In the genomic region with DNA sequence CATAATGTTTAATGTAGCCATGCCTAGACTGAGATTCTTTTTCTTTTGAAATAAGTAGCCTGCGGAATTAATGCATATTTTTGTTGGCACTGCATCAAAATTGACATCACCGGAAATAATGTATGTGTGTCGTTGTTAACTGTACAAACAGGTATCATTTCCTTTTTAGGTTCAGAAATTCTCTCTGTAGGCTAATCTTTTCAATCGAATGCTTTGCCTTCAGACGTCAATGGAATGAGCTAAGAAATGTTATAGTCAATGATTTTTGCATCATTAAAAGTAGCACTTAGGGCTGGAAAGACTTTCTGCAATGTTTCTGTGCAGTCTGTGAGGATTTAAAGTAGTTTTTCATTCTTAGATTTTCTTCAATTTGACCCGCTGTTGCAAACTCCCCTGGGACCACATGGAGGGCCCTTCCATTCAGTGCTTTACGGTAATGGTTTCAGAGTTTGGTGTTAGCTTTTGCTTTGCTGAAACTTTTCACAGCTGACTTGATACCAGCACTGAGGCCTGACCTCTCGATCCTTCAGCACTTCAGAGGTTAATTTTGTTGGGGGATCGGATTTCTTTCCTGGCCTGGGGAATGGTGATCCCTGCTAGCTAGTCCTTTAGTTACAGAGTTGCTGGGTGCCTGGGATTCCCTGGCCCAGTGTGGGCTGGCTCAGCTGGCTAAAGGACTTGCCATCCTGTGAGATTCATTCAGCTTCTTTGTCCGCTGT, we compare ENCODE assay signal across 9 cellular contexts.
DNase-seq lines count a peak whose midpoint lies in the region; ATAC-seq and TF ChIP-seq lines count a peak whose summit lies in the region.
"Had no signal": no experiment of that assay in that cellular context is flagged by ENCODE, and none has a peak within 500 bp of the region (broad histone marks: within the 10 kb centered on the region; RNA-seq: fewer than 3 reads in every experiment).

No MANE protein-coding gene starts in this region.

- H3K9ac ChIP-seq in GM23248, result no peak overlapping the region

- H3K27ac ChIP-seq in psoas muscle (no peak overlapping the region), GM23248 (no peak overlapping the region)

- H3K9me3 ChIP-seq in psoas muscle, result no peaks in the 10 kb centered on the region
- H3K9me3 ChIP-seq in GM23248 (ENCODE audit: low read depth), result no peaks in the 10 kb centered on the region

- H2AFZ ChIP-seq in GM23248, result no peak overlapping the region

- peaks cover under 1% of the 10 kb centered on the region; the same call in 1 of the 2 replicates for H3F3A ChIP-seq in GM23248 (ENCODE audit: insufficient read depth)

- ATAC-seq in WTC11 (peak; percentile 40), psoas muscle (peak; percentile 78 to 87 (median 80)), HG03025 (IDR thresholded peaks at IDR 0.05; ENCODE audit: low FRiP score, unreplicated experiment) (no peak)

- no peaks in the 10 kb centered on the region for H3K27me3 Mint-ChIP-seq in WTC11 (ENCODE audit: low read depth)
- H3K27me3 Mint-ChIP-seq in activated T-helper 2 cell treated with anti-CD3 and anti-CD28 coated beads, Interferon-gamma antibody, Interleukin-2, Interleukin-4, amounts not matched to agents 10 μg/mL and 5 μg/mL and 100 μg/mL, durations not matched to agents 14 hours and 24 hours and 36 hours (ENCODE audit: low read depth), result no peaks in the 10 kb centered on the region

- in situ Hi-C loops in GM23248 (cut with MboI), result no loop called here

- peaks cover 47% of the 10 kb centered on the region for H3K4me1 Mint-ChIP-seq in WTC11
- H3K4me1 Mint-ChIP-seq in activated T-helper 2 cell treated with anti-CD3 and anti-CD28 coated beads, Interferon-gamma antibody, Interleukin-2, Interleukin-4, amounts not matched to agents 10 μg/mL and 5 μg/mL and 100 μg/mL, durations not matched to agents 14 hours and 24 hours and 36 hours (ENCODE audit: low read depth), result no peaks in the 10 kb centered on the region

- H3K36me3 ChIP-seq in psoas muscle (ENCODE audit: insufficient read depth in 1 of 2, low read depth in 1 of 2) (no peaks in the 10 kb centered on the region), GM23248 (ENCODE audit: low read depth) (no peaks in the 10 kb centered on the region)

- H3K27me3 ChIP-seq in psoas muscle (ENCODE audit: insufficient read depth in 3 of 3, low read length in 2 of 3) (no peaks in the 10 kb centered on the region), GM23248 (replicated peaks; ENCODE audit: insufficient read depth) (no peaks in the 10 kb centered on the region)

- H3K9me3 Mint-ChIP-seq in WTC11, result no peaks in the 10 kb centered on the region
- H3K9me3 Mint-ChIP-seq in activated T-helper 2 cell treated with anti-CD3 and anti-CD28 coated beads, Interferon-gamma antibody, Interleukin-2, Interleukin-4, amounts not matched to agents 10 μg/mL and 5 μg/mL and 100 μg/mL, durations not matched to agents 14 hours and 24 hours and 36 hours, result no peaks in the 10 kb centered on the region

- 33 to 41% (median 38%) methylated on average over 10 of the region's 10 CpGs for WGBS in psoas muscle, 3 donors
- WGBS in GM23248 (ENCODE audit: low coverage in 1 of 2, low lambda C conversion rate in 2 of 2, missing lambda C conversion rate in 2 of 2), 2 experiments, result 82 to 83% methylated on average over 10 of the region's 10 CpGs

- H3K4me1 ChIP-seq in psoas muscle (peaks cover 17% of the 10 kb centered on the region), GM23248 (ENCODE audit: insufficient read depth) (no peaks in the 10 kb centered on the region)

- H3K4me3 ChIP-seq in psoas muscle, result no peak overlapping the region
- no peak overlapping the region for H3K4me3 ChIP-seq in GM23248

- no peaks in the 10 kb centered on the region for H4K20me1 ChIP-seq in GM23248 (ENCODE audit: insufficient read depth)

- intact Hi-C loops in cardiac septum (cut with DNase I), result no loop called here
- intact Hi-C loops in psoas muscle (cut with DNase I), result no loop called here
- intact Hi-C loops in activated T-helper 2 cell treated with anti-CD3 and anti-CD28 coated beads, Interferon-gamma antibody, Interleukin-2, Interleukin-4, amounts not matched to agents 10 μg/mL and 5 μg/mL and 100 μg/mL, durations not matched to agents 14 hours and 24 hours and 36 hours (cut with micrococcal nuclease), result no loop called here

- peak overlapping the region; percentile 96 for H3K27ac Mint-ChIP-seq in WTC11
- H3K27ac Mint-ChIP-seq in activated T-helper 2 cell treated with anti-CD3 and anti-CD28 coated beads, Interferon-gamma antibody, Interleukin-2, Interleukin-4, amounts not matched to agents 10 μg/mL and 5 μg/mL and 100 μg/mL, durations not matched to agents 14 hours and 24 hours and 36 hours, result no peak overlapping the region
- H3K27ac Mint-ChIP-seq: activated naive CD8-positive, alpha-beta T cell had no signal

- peaks cover 53% of the 10 kb centered on the region for H3K79me2 ChIP-seq in GM23248 (ENCODE audit: insufficient read depth)

- H3K36me3 Mint-ChIP-seq in WTC11, result no peaks in the 10 kb centered on the region
- H3K36me3 Mint-ChIP-seq in activated T-helper 2 cell treated with anti-CD3 and anti-CD28 coated beads, Interferon-gamma antibody, Interleukin-2, Interleukin-4, amounts not matched to agents 10 μg/mL and 5 μg/mL and 100 μg/mL, durations not matched to agents 14 hours and 24 hours and 36 hours (ENCODE audit: low read depth), result no peaks in the 10 kb centered on the region
- H3K36me3 Mint-ChIP-seq: activated naive CD8-positive, alpha-beta T cell had no signal

- peak overlapping the region; percentile 72 for H3K4me3 Mint-ChIP-seq in WTC11
- H3K4me3 Mint-ChIP-seq in activated T-helper 2 cell treated with anti-CD3 and anti-CD28 coated beads, Interferon-gamma antibody, Interleukin-2, Interleukin-4, amounts not matched to agents 10 μg/mL and 5 μg/mL and 100 μg/mL, durations not matched to agents 14 hours and 24 hours and 36 hours (ENCODE audit: low read depth), result no peak overlapping the region
- H3K4me3 Mint-ChIP-seq: activated naive CD8-positive, alpha-beta T cell had no signal

- TF ChIP-seq CTCF in WTC11 (IDR thresholded peaks at IDR 0.05) (no peak), psoas muscle (IDR thresholded peaks at IDR 0.05) (no peak)

- H3K9me2 ChIP-seq in GM23248 (ENCODE audit: insufficient read depth), result no peaks in the 10 kb centered on the region

- POLR2A ChIA-PET in WTC11 (lab: Charles Lee), result interaction anchor here (0.6 to 1.5 kb wide), 8 partner anchors 9 to 69 kb away, joined by 3 to 8 read pairs (median 3); no protein-coding TSS in a partner anchor

- CTCF ChIA-PET in WTC11 (lab: Charles Lee), result interaction anchor here (0.6 to 5.2 kb wide), 11 partner anchors 9 to 576 kb away, joined by 3 to 35 read pairs (median 4); no protein-coding TSS in a partner anchor

- H3K4me2 ChIP-seq in GM23248 (ENCODE audit: unreplicated experiment), result no peak overlapping the region

- peak; percentile 52 for DNase-seq in HK-2 (ENCODE audit: unreplicated experiment)
- DNase-seq in WTC11 (ENCODE audit: low spot score), result peak; percentile 61
- DNase-seq in cardiac septum (ENCODE audit: low spot score), result peak; percentile 51
- no peak for DNase-seq in psoas muscle
- no peak for DNase-seq in activated T-helper 2 cell treated with anti-CD3 and anti-CD28 coated beads, Interferon-gamma antibody, Interleukin-2, Interleukin-4, amounts not matched to agents 10 μg/mL and 5 μg/mL and 100 μg/mL, durations not matched to agents 14 hours and 24 hours and 36 hours (ENCODE audit: low spot score)
- no peak for DNase-seq in GM23248
- no peak for DNase-seq in stimulated activated naive CD4-positive, alpha-beta T cell (lab: John Stamatoyannopoulos, UW)

TF ChIP-seq in WTC11, 78 proteins besides CTCF, POLR2A, EP300 and RAD21 (continues in another document):
- TF ChIP-seq AR (CRISPR knock-in tag; IDR thresholded peaks at IDR 0.05), result no peak
- no peak for TF ChIP-seq ATF1 (CRISPR knock-in tag; IDR thresholded peaks at IDR 0.05)
- TF ChIP-seq USF2 (CRISPR knock-in tag; IDR thresholded peaks at IDR 0.05), result no peak
- TF ChIP-seq FOXP1 (CRISPR knock-in tag; IDR thresholded peaks at IDR 0.05; ENCODE audit: borderline replicate concordance), result no peak
- peak; percentile 44; the same call in 1 of the 2 replicates for TF ChIP-seq SP1 (CRISPR knock-in tag; conservative IDR thresholded peaks at IDR 0.05)
- TF ChIP-seq ELF4 (CRISPR knock-in tag; IDR thresholded peaks at IDR 0.05; ENCODE audit: low read depth), result no peak
- no peak for TF ChIP-seq RORB (CRISPR knock-in tag; IDR thresholded peaks at IDR 0.05)
- TF ChIP-seq EMX1 (CRISPR knock-in tag; IDR thresholded peaks at IDR 0.05), result no peak

Comparison
In these comparisons a context has a peak if more than half of its experiments do, and no peak if none do; other contexts are left out.
1. DNase-seq: peak in HK-2 (single experiment), WTC11 (single experiment) and cardiac septum (single experiment); none in psoas muscle (0 of 2), activated T-helper 2 cell treated with anti-CD3 and anti-CD28 coated beads, Interferon-gamma antibody, Interleukin-2, Interleukin-4, amounts not matched to agents 10 μg/mL and 5 μg/mL and 100 μg/mL, durations not matched to agents 14 hours and 24 hours and 36 hours (single experiment), GM23248 (single experiment) and stimulated activated naive CD4-positive, alpha-beta T cell (0 of 6).